In the genomic region with DNA sequence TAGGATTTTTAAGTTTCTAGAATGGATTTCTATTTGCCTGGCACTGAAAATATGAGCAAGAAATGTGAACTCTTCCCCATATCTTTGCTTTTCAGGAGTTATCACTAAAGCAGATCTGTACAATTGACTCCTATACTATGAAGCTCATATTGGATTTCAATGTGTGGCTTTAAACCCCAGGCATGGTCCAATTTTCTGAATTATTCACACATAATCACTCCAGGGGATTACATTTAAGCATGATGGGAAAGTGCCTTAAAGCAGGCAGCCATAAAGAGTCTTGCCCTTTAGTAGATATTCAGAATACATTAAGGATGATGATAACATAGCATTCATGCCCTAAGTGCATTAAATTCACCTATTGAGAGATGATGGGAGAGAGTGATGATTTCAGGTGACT, we compare ENCODE assay signal across 24 cellular contexts.
DNase-seq lines count a peak whose midpoint lies in the region; ATAC-seq, FAIRE-seq and TF ChIP-seq lines count a peak whose summit lies in the region.
"Had no signal": no experiment of that assay in that cellular context is flagged by ENCODE, and none has a peak within 500 bp of the region (broad histone marks: within the 10 kb centered on the region; RNA-seq: fewer than 3 reads in every experiment).

No MANE protein-coding gene starts in this region.

- CTCF ChIA-PET in A673 (lab: Charles Lee) = no interaction called here

- BruUV-seq in A673 (replicated peaks; lab: Mats Ljungman, UMichigan) = no TSS peak

- no peak overlapping the region for H3K4me3 ChIP-seq in A673 (ENCODE audit: low read depth, low read length, poor library complexity, severe bottlenecking)
- H3K4me3 ChIP-seq: BLaER1 treated with 17β-estradiol and CSF1 and Interleukin-3, amounts not matched to agents 10 nM and 100 nM; GM12878 had no signal

- POLR2A ChIA-PET in A673 (lab: Charles Lee; ENCODE audit: low non-redundant PET) = no interaction called here

- no peaks in the 10 kb centered on the region for H3K27me3 ChIP-seq in A673 (replicated peaks; ENCODE audit: insufficient read depth, low read depth, low read length, poor library complexity)
- H3K27me3 ChIP-seq: BLaER1 treated with 17β-estradiol and CSF1 and Interleukin-3, amounts not matched to agents 10 nM and 100 nM had no signal

- H3K4me1 ChIP-seq in A673 (ENCODE audit: insufficient read depth, low read length, poor library complexity, severe bottlenecking) = peaks cover 19% of the 10 kb centered on the region
- H3K4me1 ChIP-seq: BLaER1 treated with 17β-estradiol and CSF1 and Interleukin-3, amounts not matched to agents 10 nM and 100 nM; Caco-2 had no signal

- H3K36me3 ChIP-seq in A673 (ENCODE audit: insufficient read depth, low read length, poor library complexity, severe bottlenecking) = no peaks in the 10 kb centered on the region
- H3K36me3 ChIP-seq: BLaER1 treated with 17β-estradiol and CSF1 and Interleukin-3, amounts not matched to agents 10 nM and 100 nM had no signal

- no peaks in the 10 kb centered on the region for H3K9me3 ChIP-seq in A673 (ENCODE audit: low read depth, low read length, poor library complexity, severe bottlenecking)
- H3K9me3 ChIP-seq: Caco-2 had no signal

- no peak overlapping the region for H3K27ac ChIP-seq in A673 (ENCODE audit: low read depth, low read length, poor library complexity, severe bottlenecking)
- H3K27ac ChIP-seq: BLaER1 treated with 17β-estradiol and CSF1 and Interleukin-3, amounts not matched to agents 10 nM and 100 nM; C4-2B had no signal

- TF ChIP-seq CTCF in A673 (conservative IDR thresholded peaks at IDR 0.05; ENCODE audit: low read depth, low read length) (no peak), D721Med (IDR thresholded peaks at IDR 0.05; ENCODE audit: insufficient read depth, missing control alignments) (no peak)

- ATAC-seq in HG02571 (IDR thresholded peaks at IDR 0.05; ENCODE audit: unreplicated experiment) (no peak), HG03045 (IDR thresholded peaks at IDR 0.05; ENCODE audit: unreplicated experiment) (no peak)
- ATAC-seq: CD8-positive, alpha-beta T cell; GM12878 had no signal

- intact Hi-C loops in A673 (cut with micrococcal nuclease; ENCODE audit: unreplicated experiment) = loop anchor here (10.0 kb wide), 1 partner anchor 575 kb away; no protein-coding TSS in a partner anchor

- FAIRE-seq in D721Med (lab: Jason Lieb, UNC) = peak; percentile 79
- FAIRE-seq: GM12878, GM12892, GM18507 had no signal

- DNase-seq in A673 (ENCODE audit: low spot score) (peak; percentile 60), D721Med (ENCODE audit: insufficient read length, low spot score) (no peak), NCI-H2227 treated with DMSO at 0.1 percent for 48 hours (lab: John Stamatoyannopoulos, UW) (peak; percentile 42), NCI-H345 treated with DMSO at 0.1 percent for 48 hours (lab: John Stamatoyannopoulos, UW; ENCODE audit: unreplicated experiment) (no peak)
- DNase-seq: 8988T; AML-193; Caco-2; Calu3; CD4-positive, alpha-beta T cell; CD8-positive, alpha-beta T cell; DMS 273 treated with DMSO at 0.1 percent for 48 hours; DMS153; DMS53; DMS79; DND-41; EL; GDM1 had no signal

Comparison
In these comparisons a context has a peak if more than half of its experiments do, and no peak if none do; other contexts are left out.
1. DNase-seq: peak in A673 (single experiment) and NCI-H2227 treated with DMSO at 0.1 percent for 48 hours (single experiment); none in D721Med (single experiment) and NCI-H345 treated with DMSO at 0.1 percent for 48 hours (single experiment).